8 cellular contexts compared by ENCODE assay signal in genomic region chrX:119468930-119469635, GRCh38. TPM values are rescaled to one million over a fixed set of nuclear protein-coding genes. Genes with fewer than 3 reads are reported as not detected.
A peak's percentile ranks its signal among the peaks of the same experiment; 100 is the strongest.
DNase-seq lines count a peak whose midpoint lies in the region; ATAC-seq and TF ChIP-seq lines count a peak whose summit lies in the region.

No MANE protein-coding gene starts in this region.

- peak overlapping the region; percentile 68 for H3K4me3 ChIP-seq in GM12865 (ENCODE audit: low read depth, low read length)
- H3K4me3 ChIP-seq in right atrium auricular region = peak overlapping the region; percentile 72 to 77
- H3K4me3 ChIP-seq in uterus = peak overlapping the region; percentile 51 to 82

- H3K9me3 ChIP-seq in right atrium auricular region = no peaks in the 10 kb centered on the region
- no peaks in the 10 kb centered on the region for H3K9me3 ChIP-seq in uterus

- DNase-seq in GM12865 (ENCODE audit: low read depth) (peak; percentile 92), NCI-H1105 (lab: John Stamatoyannopoulos, UW) (peak; percentile 75), T-cell (peak; percentile 72 to 87 (median 81)), amniotic epithelial cell (ENCODE audit: low read depth) (peak; percentile 68), right atrium auricular region (ENCODE audit: low spot score) (peak; percentile 73), putamen (ENCODE audit: low spot score) (peak; percentile 79), uterus (peak; percentile 82 to 86)

- intact Hi-C loops in uterus (cut with DNase I; ENCODE audit: low total_unique reads) = no loop called here

- CTCF ChIA-PET in T-cell (lab: Charles Lee) = interaction anchor here in 1 of 2 donors (0.8 to 1.3 kb wide), 2 partner anchors 14 to 43 kb away, joined by 4 read pairs; no protein-coding TSS in a partner anchor

- TF ChIP-seq CTCF in GM12865 (IDR thresholded peaks at IDR 0.05; ENCODE audit: insufficient read depth, low read depth, low read length, missing control alignments) (peak; percentile 66), right atrium auricular region (IDR thresholded peaks at IDR 0.05) (peak; percentile 52 to 87), uterus (IDR thresholded peaks at IDR 0.05) (peak; percentile 36 to 83 (median 77))

- H3K4me1 ChIP-seq in right atrium auricular region (peaks cover 0 to 4% of the 10 kb centered on the region in 2 donors), uterus (no peaks in the 10 kb centered on the region)

- H3K9me3 Mint-ChIP-seq in T-cell = no peaks in the 10 kb centered on the region

- H3K36me3 Mint-ChIP-seq in T-cell = no peaks in the 10 kb centered on the region

- POLR2A ChIA-PET in T-cell (lab: Charles Lee) = interaction anchor here in 1 of 2 donors (0.8 kb wide), 1 partner anchor 105 kb away, joined by 3 read pairs; no protein-coding TSS in a partner anchor

- H3K4me1 Mint-ChIP-seq in T-cell = peaks cover 9 to 16% (median 15%) of the 10 kb centered on the region in 3 donors

- H3K27me3 ChIP-seq in right atrium auricular region (no peaks in the 10 kb centered on the region), uterus (no peaks in the 10 kb centered on the region)

- H3K36me3 ChIP-seq in right atrium auricular region (peaks cover 22% of the 10 kb centered on the region), uterus (no peaks in the 10 kb centered on the region)

- peak overlapping the region; percentile 84 to 88 for H3K27ac Mint-ChIP-seq in T-cell

- peak; percentile 35 to 48 for TF ChIP-seq POLR2A in uterus (IDR thresholded peaks at IDR 0.05)

- ATAC-seq in HG02610 (IDR thresholded peaks at IDR 0.05; ENCODE audit: unreplicated experiment) (peak; percentile 67), T-cell (replicated peaks in 1 of 4) (peak; percentile 72 to 80 (median 78))

- peaks cover 0 to 5% of the 10 kb centered on the region in 2 donors for H3K27me3 Mint-ChIP-seq in T-cell

- peak overlapping the region; percentile 95 to 96 for H3K27ac ChIP-seq in right atrium auricular region
- H3K27ac ChIP-seq in uterus = peak overlapping the region; percentile 90 to 92

- H3K4me3 Mint-ChIP-seq in T-cell = peak overlapping the region; percentile 82 to 93 (median 86)

RNA-seq across cellular contexts. Expression of gene SLC25A5, which starts 0.8 kb away (rescaled TPM):
- total RNA-seq in T-cell = 100 to 1,000 TPM; 102 to 171 (median 116) TPM
- total RNA-seq in right atrium auricular region = 100 to 1,000 TPM; 134 to 174 TPM
- total RNA-seq in uterus = 100 to 1,000 TPM in 3 of 4 donors, 10 to 100 TPM in 1; 98.8 to 213 (median 135) TPM

Comparison
In these comparisons a context has a peak if more than half of its experiments do, and no peak if none do; other contexts are left out.
1. Peak in every context shown above with its lines: DNase-seq, ATAC-seq, H3K4me3 ChIP-seq and H3K27ac ChIP-seq.